6 cellular contexts compared by ENCODE assay signal in the genomic region with DNA sequence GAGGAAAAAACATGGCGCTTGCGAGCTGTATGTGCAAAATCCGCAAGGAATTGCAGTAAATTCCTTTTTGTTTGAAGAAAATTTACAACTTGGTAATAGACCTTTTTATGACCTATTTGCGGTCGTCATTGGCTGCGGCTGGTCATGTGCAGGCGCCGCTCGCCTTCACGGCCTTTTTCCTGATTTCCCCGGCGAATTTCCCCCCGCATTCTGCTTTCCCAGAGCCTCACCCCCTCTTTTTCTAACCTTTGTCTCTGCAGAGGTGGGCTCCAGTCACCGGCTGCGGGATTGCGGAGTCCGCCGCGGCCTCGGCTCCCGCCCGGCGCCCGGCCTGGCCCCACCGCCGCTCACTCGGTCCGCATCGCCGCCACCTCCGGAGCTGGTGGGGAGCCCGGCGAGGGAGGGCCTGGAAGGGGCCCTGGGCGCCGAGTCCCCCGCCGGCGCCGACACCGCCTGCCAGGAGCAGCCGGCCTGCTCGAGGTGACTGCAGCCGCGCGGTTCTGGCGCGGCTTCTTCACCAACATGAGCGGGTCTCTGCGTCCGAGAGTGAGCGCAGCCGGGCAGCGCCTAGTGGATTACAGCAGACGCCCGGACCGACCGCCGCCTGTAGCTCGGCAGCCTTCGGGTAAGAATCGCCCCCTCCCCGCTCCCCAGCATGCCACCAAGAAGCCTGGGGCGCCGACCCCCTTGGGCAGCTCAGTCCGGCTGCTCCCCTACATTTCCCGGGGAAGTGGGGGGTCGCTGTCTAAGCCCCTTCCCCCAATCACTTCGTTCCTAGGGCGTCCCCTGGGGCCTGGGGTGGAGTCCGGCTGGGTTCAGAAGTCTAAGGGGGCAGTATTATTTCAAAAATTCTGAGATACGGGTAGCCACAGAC. TPM values are rescaled to one million over a fixed set of nuclear protein-coding genes. Genes with fewer than 3 reads are reported as not detected.
A peak's percentile ranks its signal among the peaks of the same experiment; 100 is the strongest.
DNase-seq lines count a peak whose midpoint lies in the region; ATAC-seq and TF ChIP-seq lines count a peak whose summit lies in the region.

No MANE protein-coding gene starts in this region.

- H3K4me1 ChIP-seq in gastroesophageal sphincter: peaks cover 0 to 39% (median 15%) of the 10 kb centered on the region in 3 donors
- peaks cover 21 to 57% (median 34%) of the 10 kb centered on the region in 4 donors for H3K4me1 ChIP-seq in transverse colon

- no peak overlapping the region for H3K27ac Mint-ChIP-seq in activated naive CD4-positive, alpha-beta T cell treated with anti-CD3 and anti-CD28 coated beads for 36 hours
- no peak overlapping the region for H3K27ac Mint-ChIP-seq in activated CD4-positive, alpha-beta memory T cell treated with anti-CD3 and anti-CD28 coated beads, Interleukin-2, amount 10 ng/mL, durations not matched to agents 7 days and 5 days

- 2 to 4% methylated on average over 3 to 12 of the region's 71 CpGs for WGBS in gastroesophageal sphincter (ENCODE audit: low coverage in 1 of 2), 2 donors
- WGBS in transverse colon (ENCODE audit: low coverage in 1 of 2), 2 donors: 3 to 11% methylated on average over 10 to 48 of the region's 71 CpGs

- intact Hi-C loops in activated naive CD4-positive, alpha-beta T cell treated with anti-CD3 and anti-CD28 coated beads for 36 hours (cut with micrococcal nuclease): no loop called here
- intact Hi-C loops in transverse colon (cut with DNase I; ENCODE audit: low total_unique reads): loop anchor here (5.0 kb wide), 1 partner anchor 1011 kb away; no protein-coding TSS in a partner anchor

- POLR2A ChIA-PET in activated CD4-positive, alpha-beta memory T cell treated with anti-CD3 and anti-CD28 coated beads, Interleukin-2, amount 10 ng/mL, durations not matched to agents 7 days and 5 days (lab: Charles Lee): no interaction called here

- TF ChIP-seq POLR2A in gastroesophageal sphincter (IDR thresholded peaks at IDR 0.05): no peak
- TF ChIP-seq POLR2A in transverse colon (IDR thresholded peaks at IDR 0.05): no peak

- DNase-seq in activated naive CD4-positive, alpha-beta T cell treated with anti-CD3 and anti-CD28 coated beads for 36 hours: no peak
- DNase-seq in activated naive CD4-positive, alpha-beta T cell (lab: John Stamatoyannopoulos, UW): no peak
- peak; percentile 56 for DNase-seq in transverse colon
- DNase-seq in occipital lobe (lab: John Stamatoyannopoulos, UW): no peak
- DNase-seq in activated CD4-positive, alpha-beta memory T cell treated with anti-CD3 and anti-CD28 coated beads, Interleukin-2, amount 10 ng/mL, durations not matched to agents 7 days and 5 days: no peak

- CTCF ChIA-PET in activated naive CD4-positive, alpha-beta T cell treated with anti-CD3 and anti-CD28 coated beads for 36 hours (lab: Charles Lee): interaction anchor here (0.7 to 4.0 kb wide), 3 partner anchors 9 to 515 kb away, joined by 3 to 24 read pairs (median 3); no protein-coding TSS in a partner anchor
- CTCF ChIA-PET in activated CD4-positive, alpha-beta memory T cell treated with anti-CD3 and anti-CD28 coated beads, Interleukin-2, amount 10 ng/mL, durations not matched to agents 7 days and 5 days (lab: Charles Lee): interaction anchor here (1.1 kb wide), 1 partner anchor 318 kb away, joined by 3 read pairs; no protein-coding TSS in a partner anchor

- peak overlapping the region; percentile 36 for H3K4me3 Mint-ChIP-seq in activated naive CD4-positive, alpha-beta T cell treated with anti-CD3 and anti-CD28 coated beads for 36 hours
- H3K4me3 Mint-ChIP-seq in activated CD4-positive, alpha-beta memory T cell treated with anti-CD3 and anti-CD28 coated beads, Interleukin-2, amount 10 ng/mL, durations not matched to agents 7 days and 5 days: no peak overlapping the region

- ATAC-seq in gastroesophageal sphincter: peak; percentile 26

- in situ Hi-C loops in transverse colon (cut with MboI; ENCODE audit: low pct_ligation_motif_present in 1 of 4, low pct_unique_long_range_greater_than_20kb in 1 of 4, low sequenced_read_pairs in 3 of 4): loop anchor here in 2 of 4 donors (5.0 to 25.0 kb wide), 4 partner anchors 321 to 676 kb away; no protein-coding TSS in a partner anchor

- H3K27me3 ChIP-seq in gastroesophageal sphincter: peaks cover 100% of the 10 kb centered on the region
- H3K27me3 ChIP-seq in transverse colon: peaks cover 48% of the 10 kb centered on the region

- peaks cover 32% of the 10 kb centered on the region for H3K4me1 Mint-ChIP-seq in activated naive CD4-positive, alpha-beta T cell treated with anti-CD3 and anti-CD28 coated beads for 36 hours (ENCODE audit: low read depth)
- peaks cover 34% of the 10 kb centered on the region for H3K4me1 Mint-ChIP-seq in activated CD4-positive, alpha-beta memory T cell treated with anti-CD3 and anti-CD28 coated beads, Interleukin-2, amount 10 ng/mL, durations not matched to agents 7 days and 5 days

- H3K27me3 Mint-ChIP-seq in activated naive CD4-positive, alpha-beta T cell treated with anti-CD3 and anti-CD28 coated beads for 36 hours (ENCODE audit: low read depth): peaks cover 85% of the 10 kb centered on the region
- H3K27me3 Mint-ChIP-seq in activated CD4-positive, alpha-beta memory T cell treated with anti-CD3 and anti-CD28 coated beads, Interleukin-2, amount 10 ng/mL, durations not matched to agents 7 days and 5 days: peaks cover 89% of the 10 kb centered on the region

- H3K36me3 ChIP-seq in gastroesophageal sphincter (no peaks in the 10 kb centered on the region), transverse colon (no peaks in the 10 kb centered on the region)

- H3K4me3 ChIP-seq in gastroesophageal sphincter (peak overlapping the region; percentile 10 to 50), transverse colon (peak overlapping the region; percentile 59 to 80 (median 73))

- no peaks in the 10 kb centered on the region for H3K9me3 ChIP-seq in gastroesophageal sphincter
- no peaks in the 10 kb centered on the region for H3K9me3 ChIP-seq in transverse colon

- peak overlapping the region in 3 of 4 donors; percentile 63 to 76 (median 75) for H3K27ac ChIP-seq in gastroesophageal sphincter
- H3K27ac ChIP-seq in transverse colon: peak overlapping the region; percentile 91 to 96 (median 94)

- TF ChIP-seq EP300 in gastroesophageal sphincter (IDR thresholded peaks at IDR 0.05) (no peak), transverse colon (IDR thresholded peaks at IDR 0.05; ENCODE audit: low read depth) (no peak)

- peaks cover 3% of the 10 kb centered on the region for H3K36me3 Mint-ChIP-seq in activated naive CD4-positive, alpha-beta T cell treated with anti-CD3 and anti-CD28 coated beads for 36 hours (ENCODE audit: low read depth)
- no peaks in the 10 kb centered on the region for H3K36me3 Mint-ChIP-seq in activated CD4-positive, alpha-beta memory T cell treated with anti-CD3 and anti-CD28 coated beads, Interleukin-2, amount 10 ng/mL, durations not matched to agents 7 days and 5 days (ENCODE audit: low read depth)

- peaks cover 5% of the 10 kb centered on the region for H3K9me3 Mint-ChIP-seq in activated naive CD4-positive, alpha-beta T cell treated with anti-CD3 and anti-CD28 coated beads for 36 hours
- no peaks in the 10 kb centered on the region for H3K9me3 Mint-ChIP-seq in activated CD4-positive, alpha-beta memory T cell treated with anti-CD3 and anti-CD28 coated beads, Interleukin-2, amount 10 ng/mL, durations not matched to agents 7 days and 5 days

- TF ChIP-seq CTCF in gastroesophageal sphincter (IDR thresholded peaks at IDR 0.05) (no peak), transverse colon (IDR thresholded peaks at IDR 0.05) (peak in 1 of 5 experiments; percentile 17)

RNA-seq across cellular contexts. Expression of gene HOXD8, which starts 7.1 kb away (rescaled TPM):
- not detected for total RNA-seq in activated naive CD4-positive, alpha-beta T cell treated with anti-CD3 and anti-CD28 coated beads for 36 hours
- 1 to 10 TPM; 2.3 to 6.9 (median 3.4) TPM for total RNA-seq in gastroesophageal sphincter
- total RNA-seq in transverse colon: 10 to 100 TPM in 2 of 4 donors, 1 to 10 TPM in 2; 7.8 to 23.5 (median 13.4) TPM
- not detected for total RNA-seq in occipital lobe
- total RNA-seq in activated CD4-positive, alpha-beta memory T cell treated with anti-CD3 and anti-CD28 coated beads, Interleukin-2, amount 10 ng/mL, durations not matched to agents 7 days and 5 days: not detected

RNA-seq across cellular contexts. Expression of gene HOXD9, which starts 14.1 kb away (rescaled TPM):
- not detected for total RNA-seq in activated naive CD4-positive, alpha-beta T cell treated with anti-CD3 and anti-CD28 coated beads for 36 hours
- total RNA-seq in gastroesophageal sphincter (1 to 10 TPM in 2 of 4 donors, under 1 TPM in 2; 0.47 to 2.9 (median 1.2) TPM), transverse colon (10 to 100 TPM in 2 of 4 donors, 1 to 10 TPM in 2; 2.7 to 13.3 (median 7.5) TPM), occipital lobe (not detected)
- total RNA-seq in activated CD4-positive, alpha-beta memory T cell treated with anti-CD3 and anti-CD28 coated beads, Interleukin-2, amount 10 ng/mL, durations not matched to agents 7 days and 5 days: not detected

RNA-seq across cellular contexts. Expression of gene HOXD4, which starts 14.7 kb away (rescaled TPM):
- total RNA-seq in activated naive CD4-positive, alpha-beta T cell treated with anti-CD3 and anti-CD28 coated beads for 36 hours: not detected
- total RNA-seq in gastroesophageal sphincter (1 to 10 TPM in 2 of 4 donors, under 1 TPM in 1, not detected in 1; 0.69 to 3.6 (median 1.3) TPM), transverse colon (10 to 100 TPM in 3 of 4 donors, 1 to 10 TPM in 1; 2.2 to 25.5 (median 15.3) TPM), occipital lobe (not detected)
- total RNA-seq in activated CD4-positive, alpha-beta memory T cell treated with anti-CD3 and anti-CD28 coated beads, Interleukin-2, amount 10 ng/mL, durations not matched to agents 7 days and 5 days: not detected

RNA-seq across cellular contexts. Expression of gene HOXD10, which starts 20.0 kb away (rescaled TPM):
- total RNA-seq in activated naive CD4-positive, alpha-beta T cell treated with anti-CD3 and anti-CD28 coated beads for 36 hours: not detected
- under 1 TPM in 3 of 4 donors, not detected in 1; 0.31 to 0.67 (median 0.52) TPM for total RNA-seq in gastroesophageal sphincter
- total RNA-seq in transverse colon: 10 to 100 TPM in 2 of 4 donors, 1 to 10 TPM in 2; 1.1 to 25.1 (median 7.6) TPM
- not detected for total RNA-seq in occipital lobe
- total RNA-seq in activated CD4-positive, alpha-beta memory T cell treated with anti-CD3 and anti-CD28 coated beads, Interleukin-2, amount 10 ng/mL, durations not matched to agents 7 days and 5 days: not detected

RNA-seq across cellular contexts. Expression of gene HOXD3, which starts 20.5 kb away (rescaled TPM):
- not detected for total RNA-seq in activated naive CD4-positive, alpha-beta T cell treated with anti-CD3 and anti-CD28 coated beads for 36 hours
- 1 to 10 TPM; 1.8 to 2.7 (median 2.2) TPM for total RNA-seq in gastroesophageal sphincter
- total RNA-seq in transverse colon: 10 to 100 TPM in 1 of 4 donors, 1 to 10 TPM in 2, not detected in 1; 2.0 to 15.7 (median 7.6) TPM
- not detected for total RNA-seq in occipital lobe
- not detected for total RNA-seq in activated CD4-positive, alpha-beta memory T cell treated with anti-CD3 and anti-CD28 coated beads, Interleukin-2, amount 10 ng/mL, durations not matched to agents 7 days and 5 days
